ENCODE assay signal across 12 cellular contexts in genomic region chr12:116529048-116529447, GRCh38. TPM values are rescaled to one million over a fixed set of nuclear protein-coding genes. Genes with fewer than 3 reads are reported as not detected.
DNase-seq lines count a peak whose midpoint lies in the region; ATAC-seq and TF ChIP-seq lines count a peak whose summit lies in the region.
"Had no signal": no experiment of that assay in that cellular context is flagged by ENCODE, and none has a peak within 500 bp of the region (broad histone marks: within the 10 kb centered on the region; RNA-seq: fewer than 3 reads in every experiment).

No MANE protein-coding gene starts in this region.

- TF ChIP-seq POLR2A in tibial nerve (IDR thresholded peaks at IDR 0.05), result no peak

- H3F3A ChIP-seq in MM.1S (ENCODE audit: insufficient read depth, low read length), result no peaks in the 10 kb centered on the region

- no peak overlapping the region for H3K9ac ChIP-seq in MM.1S (ENCODE audit: low read length)

- H3K79me2 ChIP-seq in MM.1S (ENCODE audit: low read length), result no peaks in the 10 kb centered on the region

- H3K4me1 ChIP-seq in tibial nerve (peaks cover 0 to 69% (median 34%) of the 10 kb centered on the region in 4 donors), MM.1S (ENCODE audit: low read length) (no peaks in the 10 kb centered on the region)

- no peak for TF ChIP-seq EP300 in tibial nerve (IDR thresholded peaks at IDR 0.05)

- H3K27ac ChIP-seq in tibial nerve (peak overlapping the region; percentile 32 to 79 (median 66)), MM.1S (ENCODE audit: low read length) (no peak overlapping the region)

- no peak overlapping the region for H3K4me2 ChIP-seq in MM.1S (ENCODE audit: low read depth, low read length)

- peak; percentile 61 for DNase-seq in H4 (ENCODE audit: low spot score)
- DNase-seq in RPMI7951 (ENCODE audit: low read depth), result peak; percentile 85
- peak; percentile 54 for DNase-seq in glomerular visceral epithelial cell (ENCODE audit: extremely low spot score)
- no peak for DNase-seq in tibial nerve (ENCODE audit: low spot score in 2 of 2)
- no peak for DNase-seq in MM.1S
- DNase-seq in NCI-H2107 (lab: John Stamatoyannopoulos, UW), result no peak
- DNase-seq: activated T-cell treated with anti-CD3 and anti-CD28 coated beads, Interleukin-2, amount 50 U/mL, for 1 hour; DMS79; naive thymus-derived CD8-positive, alpha-beta T cell; NCI-H1694; stimulated activated CD4-positive, alpha-beta T cell treated with anti-CD3 and anti-CD28 coated beads, Interleukin-12 subunit alpha, Interleukin-12 subunit beta, amount 100 ng/mL, for 4 hours had no signal

- no peak for TF ChIP-seq CTCF in tibial nerve (IDR thresholded peaks at IDR 0.05)
- TF ChIP-seq CTCF in MM.1S (IDR thresholded peaks at IDR 0.05; ENCODE audit: low read length), result no peak

- ATAC-seq in GM18519 (IDR thresholded peaks at IDR 0.05; ENCODE audit: low FRiP score, unreplicated experiment), result no peak
- ATAC-seq: naive thymus-derived CD8-positive, alpha-beta T cell had no signal

- H3K27me3 ChIP-seq in tibial nerve (no peaks in the 10 kb centered on the region), MM.1S (replicated peaks; ENCODE audit: insufficient read depth, low read length) (no peaks in the 10 kb centered on the region)

- H3K9me3 ChIP-seq in tibial nerve (no peaks in the 10 kb centered on the region), MM.1S (replicated peaks; ENCODE audit: insufficient read depth, low read length) (no peaks in the 10 kb centered on the region)

- no peaks in the 10 kb centered on the region for H3K9me2 ChIP-seq in MM.1S (replicated peaks; ENCODE audit: insufficient read depth, low read length)

- WGBS in tibial nerve, 2 donors, result 39 to 43% methylated on average over 8 of the region's 8 CpGs

- no peak overlapping the region for H2AFZ ChIP-seq in MM.1S (ENCODE audit: low read length)

- no peaks in the 10 kb centered on the region for H4K20me1 ChIP-seq in MM.1S (ENCODE audit: insufficient read depth, low read length)

- H3K4me3 ChIP-seq in tibial nerve, result no peak overlapping the region
- no peak overlapping the region for H3K4me3 ChIP-seq in MM.1S (ENCODE audit: low read length)

- H3K36me3 ChIP-seq in tibial nerve (no peaks in the 10 kb centered on the region), MM.1S (replicated peaks; ENCODE audit: insufficient read depth, low read length) (no peaks in the 10 kb centered on the region)

RNA-seq across cellular contexts. Expression of gene MAP1LC3B2, which starts 30.1 kb away (rescaled TPM):
- total RNA-seq in H4 (2014; rRNA removed; shearing (Covaris generic)), result 0.41 and 1.6 TPM in 2 replicates
- 0.48 TPM in 1 of 2 replicates, not detected in the other for total RNA-seq in RPMI7951 (2014; rRNA removed; shearing (Covaris generic))
- 1 to 10 TPM in 1 of 4 donors, under 1 TPM in 1, not detected in 2; 0.98 to 1.7 TPM for total RNA-seq in tibial nerve

Comparison
In these comparisons a context has a peak if more than half of its experiments do, and no peak if none do; other contexts are left out.
1. DNase-seq: peak in H4 (single experiment), RPMI7951 (single experiment) and glomerular visceral epithelial cell (single experiment); none in tibial nerve (0 of 2), MM.1S (single experiment) and NCI-H2107 (single experiment).